ENCODE assay signal across 8 cellular contexts in genomic region chr1:212607924-212608208, GRCh38. TPM values are rescaled to one million over a fixed set of nuclear protein-coding genes. Genes with fewer than 3 reads are reported as not detected.
DNase-seq lines count a peak whose midpoint lies in the region; ATAC-seq and TF ChIP-seq lines count a peak whose summit lies in the region.

No MANE protein-coding gene starts in this region.

- no peaks in the 10 kb centered on the region for H3K36me3 ChIP-seq in rectal smooth muscle tissue (ENCODE audit: control insufficient read depth, insufficient read depth, low read length)

- H3K27me3 ChIP-seq in rectal smooth muscle tissue (ENCODE audit: control insufficient read depth, insufficient read depth, low read length) = peaks cover 15% of the 10 kb centered on the region

- no peaks in the 10 kb centered on the region for H3K9me3 Mint-ChIP-seq in T-cell

- peaks cover 22% of the 10 kb centered on the region for H3K4me1 ChIP-seq in rectal smooth muscle tissue (ENCODE audit: control insufficient read depth, insufficient read depth, low read length)

- H3K4me1 Mint-ChIP-seq in T-cell = peaks cover 24 to 31% (median 24%) of the 10 kb centered on the region in 3 donors

- H3K9ac ChIP-seq in rectal smooth muscle tissue (ENCODE audit: low read length) = peak overlapping the region; percentile 72

- H3K27ac ChIP-seq in rectal smooth muscle tissue (ENCODE audit: low read depth, low read length) = peak overlapping the region; percentile 96

- peak; percentile 3 for ATAC-seq in HG02610 (IDR thresholded peaks at IDR 0.05; ENCODE audit: unreplicated experiment)
- ATAC-seq in T-cell (replicated peaks in 1 of 4) = no peak

- peak overlapping the region; percentile 86 to 92 (median 91) for H3K4me3 Mint-ChIP-seq in T-cell

- POLR2A ChIA-PET in T-cell (lab: Charles Lee) = interaction anchor here in 1 of 2 donors (0.5 to 1.0 kb wide), 3 partner anchors 11 to 322 kb away, joined by 3 to 15 read pairs (median 4); no protein-coding TSS in a partner anchor

- DNase-seq in GM13977 (ENCODE audit: low spot score) (peak; percentile 43), T-cell (peak in 3 of 34 experiments; percentile 4 to 19 (median 7)), foreskin melanocyte (peak; percentile 23), HPDE6-E6E7 (ENCODE audit: extremely low spot score) (no peak), NCI-H82 (lab: John Stamatoyannopoulos, UW) (no peak), germinal center (ENCODE audit: low spot score) (no peak)

- no peaks in the 10 kb centered on the region for H3K36me3 Mint-ChIP-seq in T-cell

- CTCF ChIA-PET in T-cell (lab: Charles Lee) = interaction anchor here (0.6 to 1.0 kb wide), 2 partner anchors 152 to 400 kb away, joined by 3 to 5 read pairs; no protein-coding TSS in a partner anchor

- TF ChIP-seq CTCF in GM13977 (IDR thresholded peaks at IDR 0.05; ENCODE audit: extremely low read depth, insufficient read depth, missing control alignments) = no peak

- peak overlapping the region; percentile 82 for H3K4me3 ChIP-seq in rectal smooth muscle tissue (ENCODE audit: low read length)

- peak overlapping the region in 1 of 2 donors; percentile 16 for H3K27ac Mint-ChIP-seq in T-cell

- peaks cover 55 to 69% of the 10 kb centered on the region in 2 donors for H3K27me3 Mint-ChIP-seq in T-cell

- in situ Hi-C loops in GM13977 (cut with MboI; ENCODE audit: low pct_unique_long_range_greater_than_20kb, low sequenced_read_pairs, unreplicated experiment) = no loop called here

RNA-seq across cellular contexts. Expression of gene ATF3, which starts 0.7 kb away (rescaled TPM):
- 10 to 100 TPM in 2 of 5 donors, 1 to 10 TPM in 3; 1.5 to 20.1 (median 3.1) TPM for total RNA-seq in T-cell

Comparison
In these comparisons a context has a peak if more than half of its experiments do, and no peak if none do; other contexts are left out.
1. DNase-seq: peak in GM13977 (single experiment) and foreskin melanocyte (single experiment); none in HPDE6-E6E7 (single experiment), NCI-H82 (single experiment) and germinal center (single experiment).